In genomic region chr12:33876618-33877017, GRCh38 we compare ENCODE assay signal across 18 cellular contexts.
DNase-seq lines count a peak whose midpoint lies in the region; ATAC-seq and TF ChIP-seq lines count a peak whose summit lies in the region.
"Had no signal": no experiment of that assay in that cellular context is flagged by ENCODE, and none has a peak within 500 bp of the region (broad histone marks: within the 10 kb centered on the region; RNA-seq: fewer than 3 reads in every experiment).

No MANE protein-coding gene starts in this region.

- H3K27me3 Mint-ChIP-seq in Calu3 (ENCODE audit: unreplicated experiment) (no peaks in the 10 kb centered on the region), neural progenitor cell (ENCODE audit: insufficient read depth, low read depth) (no peaks in the 10 kb centered on the region)

- CTCF ChIA-PET in Calu3 (lab: Charles Lee): no interaction called here

- no peak for ATAC-seq in esophagus mucosa
- ATAC-seq: heart left ventricle, natural killer cell, pancreas, sciatic nerve, upper lobe of right lung had no signal

- H4K20me1 ChIP-seq in Loucy (ENCODE audit: insufficient read depth, low read length, poor library complexity, severe bottlenecking) (no peaks in the 10 kb centered on the region), neural progenitor cell (ENCODE audit: low read depth) (no peaks in the 10 kb centered on the region)

- H3K79me2 ChIP-seq in Loucy (ENCODE audit: insufficient read depth, low read length) (no peaks in the 10 kb centered on the region), neural progenitor cell (ENCODE audit: low read depth) (no peaks in the 10 kb centered on the region)

- no peak overlapping the region for H3K27ac ChIP-seq in VCaP
- no peak overlapping the region for H3K27ac ChIP-seq in neural progenitor cell
- H3K27ac ChIP-seq: heart left ventricle, pancreas, upper lobe of right lung had no signal

- no peaks in the 10 kb centered on the region for H3K36me3 ChIP-seq in Loucy (ENCODE audit: insufficient read depth, low read length)
- no peaks in the 10 kb centered on the region for H3K36me3 ChIP-seq in neural progenitor cell
- H3K36me3 ChIP-seq: heart left ventricle, pancreas, upper lobe of right lung had no signal

- H3K4me1 Mint-ChIP-seq in Calu3 (ENCODE audit: low read depth, unreplicated experiment) (no peaks in the 10 kb centered on the region), neural progenitor cell (no peaks in the 10 kb centered on the region)
- H3K4me1 Mint-ChIP-seq: natural killer cell had no signal

- no TSS peak for BruUV-seq in Calu3 (replicated peaks; lab: Mats Ljungman, UMichigan)

- TF ChIP-seq CTCF in Calu3 (IDR thresholded peaks at IDR 0.05; ENCODE audit: unreplicated experiment) (peak; percentile 19), Loucy (conservative IDR thresholded peaks at IDR 0.05; ENCODE audit: low read length) (peak; percentile 24; the same call in 1 of the 2 replicates), VCaP (conservative IDR thresholded peaks at IDR 0.05) (0 out of 2 replicates have a peak, but pooled peaks have one; percentile 25), neural progenitor cell (IDR thresholded peaks at IDR 0.05) (peak; percentile 43)

- H3K9me2 ChIP-seq in Loucy (replicated peaks; ENCODE audit: low read depth, low read length): no peaks in the 10 kb centered on the region

- H3K4me1 ChIP-seq in Loucy (ENCODE audit: insufficient read depth, low read length, poor library complexity, severe bottlenecking) (no peaks in the 10 kb centered on the region), neural progenitor cell (no peaks in the 10 kb centered on the region)
- H3K4me1 ChIP-seq: heart left ventricle, pancreas, upper lobe of right lung had no signal

- no peaks in the 10 kb centered on the region for H3K9me3 ChIP-seq in Loucy (ENCODE audit: insufficient read depth, low read depth, low read length)
- H3K9me3 ChIP-seq in neural progenitor cell (ENCODE audit: low read depth): no peaks in the 10 kb centered on the region
- H3K9me3 ChIP-seq: pancreas had no signal

- H3K36me3 Mint-ChIP-seq in Calu3 (ENCODE audit: insufficient read depth, unreplicated experiment) (no peaks in the 10 kb centered on the region), neural progenitor cell (no peaks in the 10 kb centered on the region)

- no peak for DNase-seq in Calu3
- no peak for DNase-seq in neural progenitor cell (ENCODE audit: low spot score)
- no peak for DNase-seq in NCI-H345 treated with DMSO at 0.1 percent for 48 hours (lab: John Stamatoyannopoulos, UW; ENCODE audit: unreplicated experiment)
- no peak for DNase-seq in HCEC 1CT
- DNase-seq: activated CD4-positive, alpha-beta T cell treated with anti-CD3 and anti-CD28 coated beads for 48 hours; activated naive CD4-positive, alpha-beta T cell treated with anti-CD3 and anti-CD28 coated beads, Interleukin-2, amount 50 U/mL, for 16 hours; GDM1; heart left ventricle; natural killer cell; NCI-H1436; NCI-H2107; NCI-H510A treated with DMSO at 0.1 percent for 48 hours; pancreas; upper lobe of right lung had no signal

- H2AFZ ChIP-seq in Loucy (ENCODE audit: low read length) (no peak overlapping the region), neural progenitor cell (replicated peaks) (no peak overlapping the region)

- H3K9ac ChIP-seq in Loucy (ENCODE audit: low read depth, low read length, poor library complexity, severe bottlenecking) (no peak overlapping the region), neural progenitor cell (no peak overlapping the region)

- no peaks in the 10 kb centered on the region for H3F3A ChIP-seq in Loucy (ENCODE audit: low read depth)
- no peaks in the 10 kb centered on the region for H3F3A ChIP-seq in neural progenitor cell (ENCODE audit: low read depth)

- H3K27ac Mint-ChIP-seq in Calu3 (ENCODE audit: unreplicated experiment) (no peak overlapping the region), neural progenitor cell (no peak overlapping the region)
- H3K27ac Mint-ChIP-seq: natural killer cell had no signal

- no peaks in the 10 kb centered on the region for H3K27me3 ChIP-seq in Loucy (ENCODE audit: insufficient read depth, low read length, poor library complexity, severe bottlenecking)
- no peaks in the 10 kb centered on the region for H3K27me3 ChIP-seq in neural progenitor cell
- H3K27me3 ChIP-seq: heart left ventricle, pancreas, upper lobe of right lung had no signal

- H3K4me2 ChIP-seq in Loucy (ENCODE audit: low read depth, low read length, poor library complexity, severe bottlenecking) (no peak overlapping the region), neural progenitor cell (no peak overlapping the region)

- H3K4me3 ChIP-seq in Loucy (ENCODE audit: low read length, poor library complexity, severe bottlenecking) (no peak overlapping the region), neural progenitor cell (no peak overlapping the region)
- H3K4me3 ChIP-seq: heart left ventricle, pancreas, upper lobe of right lung had no signal

- intact Hi-C loops in Calu3 (cut with micrococcal nuclease; ENCODE audit: unreplicated experiment): no loop called here

- H3K9me3 Mint-ChIP-seq in Calu3 (ENCODE audit: low read depth, unreplicated experiment) (peaks cover 8% of the 10 kb centered on the region), neural progenitor cell (peaks cover 22% of the 10 kb centered on the region)

- no peak overlapping the region for H3K4me3 Mint-ChIP-seq in Calu3 (ENCODE audit: low read depth, unreplicated experiment)
- no peak overlapping the region for H3K4me3 Mint-ChIP-seq in neural progenitor cell
- H3K4me3 Mint-ChIP-seq: natural killer cell had no signal
